10 cellular contexts compared by ENCODE assay signal in the genomic region with DNA sequence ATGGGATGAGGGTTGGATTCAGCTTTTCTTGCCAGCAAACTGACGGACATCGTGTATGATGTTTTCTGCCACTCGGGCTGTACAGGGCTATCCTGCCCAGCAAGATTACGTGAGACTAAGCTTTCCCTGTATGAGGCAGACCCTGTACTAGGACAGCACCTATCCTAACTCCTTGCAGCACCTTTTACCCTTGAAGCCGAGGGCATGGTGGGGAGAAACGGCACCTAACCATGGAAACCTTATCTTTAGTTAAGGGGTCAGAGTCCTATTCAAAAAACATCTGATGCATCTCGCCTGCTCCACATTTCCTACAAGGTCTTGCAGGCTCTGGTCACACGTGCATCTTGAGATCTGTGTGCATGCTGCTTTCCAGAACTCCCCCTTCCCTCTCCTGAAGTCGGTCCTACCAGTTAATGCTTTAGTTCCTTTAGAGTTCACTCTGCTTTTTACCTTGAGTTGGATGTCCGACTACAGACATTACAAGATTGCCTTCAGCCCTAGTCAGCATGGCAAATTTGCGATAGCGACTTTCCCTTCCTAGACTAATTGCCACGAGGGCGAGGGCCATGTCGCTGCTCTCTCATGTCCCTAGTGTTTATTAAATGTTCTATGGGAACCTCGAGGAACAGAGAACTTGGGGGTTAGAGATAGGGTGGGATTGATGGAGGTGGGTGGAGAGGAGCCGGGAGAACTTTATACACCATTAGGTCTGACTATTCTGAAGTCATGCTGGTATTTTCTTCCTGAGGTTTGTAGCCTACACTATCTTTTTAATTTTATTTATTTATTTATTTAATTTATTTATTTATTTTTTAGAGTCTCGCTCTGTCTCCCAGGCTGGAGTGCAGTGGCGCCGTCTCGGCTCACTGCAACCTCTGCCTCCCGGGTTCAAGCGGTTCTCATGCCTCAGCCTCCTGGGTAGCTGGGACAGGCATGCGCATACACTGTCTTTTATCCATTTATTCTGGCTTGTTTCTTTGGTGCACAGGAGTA. TPM values are rescaled to one million over a fixed set of nuclear protein-coding genes. Genes with fewer than 3 reads are reported as not detected.
DNase-seq lines count a peak whose midpoint lies in the region; ATAC-seq and TF ChIP-seq lines count a peak whose summit lies in the region.
"Had no signal": no experiment of that assay in that cellular context is flagged by ENCODE, and none has a peak within 500 bp of the region (broad histone marks: within the 10 kb centered on the region; RNA-seq: fewer than 3 reads in every experiment).

No MANE protein-coding gene starts in this region.

- TF ChIP-seq CTCF in GM12865 (IDR thresholded peaks at IDR 0.05; ENCODE audit: insufficient read depth, low read depth, low read length, missing control alignments) (no peak), endodermal cell (conservative IDR thresholded peaks at IDR 0.05) (no peak)

- no peak overlapping the region for H3K4me3 Mint-ChIP-seq in endodermal cell
- peak overlapping the region in 1 of 2 donors; percentile 71 for H3K4me3 Mint-ChIP-seq in effector memory CD8-positive, alpha-beta T cell

- H3K4me3 ChIP-seq in BLaER1: no peak overlapping the region
- no peak overlapping the region for H3K4me3 ChIP-seq in GM12865 (ENCODE audit: low read depth, low read length)
- H3K4me3 ChIP-seq in endodermal cell (ENCODE audit: low read length): no peak overlapping the region
- H3K4me3 ChIP-seq: gastrocnemius medialis had no signal

- no peak overlapping the region for H3K9ac ChIP-seq in BLaER1
- no peak overlapping the region for H3K9ac ChIP-seq in endodermal cell (ENCODE audit: extremely low read depth, low read length, poor library complexity, severe bottlenecking)

- no peak overlapping the region for H3K27ac ChIP-seq in BLaER1
- H3K27ac ChIP-seq in endodermal cell (ENCODE audit: low read depth, low read length): no peak overlapping the region
- H3K27ac ChIP-seq: gastrocnemius medialis had no signal

- peak overlapping the region; percentile 28 for H3K27ac Mint-ChIP-seq in endodermal cell
- peak overlapping the region in 1 of 2 donors; percentile 52 for H3K27ac Mint-ChIP-seq in effector memory CD8-positive, alpha-beta T cell

- ATAC-seq in left lobe of liver (no peak), GM19328 (IDR thresholded peaks at IDR 0.05; ENCODE audit: unreplicated experiment) (no peak)
- ATAC-seq in effector memory CD8-positive, alpha-beta T cell (replicated peaks): no peak
- ATAC-seq: gastrocnemius medialis had no signal

- no peaks in the 10 kb centered on the region for H3K9me3 Mint-ChIP-seq in endodermal cell
- H3K9me3 Mint-ChIP-seq in effector memory CD8-positive, alpha-beta T cell: no peaks in the 10 kb centered on the region

- H3K4me1 ChIP-seq in BLaER1: peaks cover 75% of the 10 kb centered on the region
- H3K4me1 ChIP-seq in endodermal cell (ENCODE audit: control insufficient read depth, insufficient read depth, low read length): no peaks in the 10 kb centered on the region

- WGBS in endodermal cell (ENCODE audit: insufficient coverage in 1 of 2, insufficient read length in 1 of 2), 2 experiments: 86 to 87% methylated on average over 17 to 24 of the region's 24 CpGs

- peaks cover 62% of the 10 kb centered on the region for H4K20me1 ChIP-seq in BLaER1

- H3K36me3 Mint-ChIP-seq in endodermal cell (ENCODE audit: low read depth): peaks cover 35% of the 10 kb centered on the region
- peaks cover 43% of the 10 kb centered on the region for H3K36me3 Mint-ChIP-seq in effector memory CD8-positive, alpha-beta T cell (ENCODE audit: insufficient read depth)

- DNase-seq in GM12865 (ENCODE audit: low read depth): peak; percentile 38
- DNase-seq in NCI-H69 (lab: John Stamatoyannopoulos, UW): peak; percentile 46
- DNase-seq in endodermal cell: peak; percentile 69
- DNase-seq in OCI-M2 (lab: John Stamatoyannopoulos, UW; ENCODE audit: unreplicated experiment): no peak
- DNase-seq in left lobe of liver (ENCODE audit: low spot score): no peak
- DNase-seq in effector memory CD8-positive, alpha-beta T cell: no peak
- DNase-seq: gastrocnemius medialis, SHP77 had no signal

- H3K4me1 Mint-ChIP-seq in endodermal cell: peaks cover 28% of the 10 kb centered on the region
- H3K4me1 Mint-ChIP-seq in effector memory CD8-positive, alpha-beta T cell (ENCODE audit: low read depth in 2 of 2): peaks cover 24 to 48% of the 10 kb centered on the region in 2 donors

- H3K27me3 ChIP-seq in BLaER1 (no peaks in the 10 kb centered on the region), endodermal cell (ENCODE audit: control insufficient read depth, insufficient read depth, low read length, poor library complexity, severe bottlenecking) (no peaks in the 10 kb centered on the region)
- H3K27me3 ChIP-seq: gastrocnemius medialis had no signal

- peak overlapping the region; percentile 58 for H3K4me2 ChIP-seq in BLaER1

- H3K9me3 ChIP-seq in BLaER1 (no peaks in the 10 kb centered on the region), endodermal cell (ENCODE audit: control insufficient read depth, low read length) (no peaks in the 10 kb centered on the region)
- H3K9me3 ChIP-seq: gastrocnemius medialis had no signal

- H3K36me3 ChIP-seq in BLaER1: peaks cover 43% of the 10 kb centered on the region
- H3K36me3 ChIP-seq in endodermal cell (ENCODE audit: control insufficient read depth, insufficient read depth, low read length): peaks cover 43% of the 10 kb centered on the region

- H3K27me3 Mint-ChIP-seq in endodermal cell (ENCODE audit: insufficient read depth): no peaks in the 10 kb centered on the region
- H3K27me3 Mint-ChIP-seq in effector memory CD8-positive, alpha-beta T cell: no peaks in the 10 kb centered on the region

RNA-seq across cellular contexts. Expression of a gene that starts 6.6 kb away (rescaled TPM):
- 1,000 to 10,000 TPM; 1,323 to 1,383 TPM for total RNA-seq in endodermal cell
- polyA plus RNA-seq in endodermal cell (2013, experiment 1 of 2): 1,001 TPM
- polyA plus RNA-seq in endodermal cell (2013, experiment 2 of 2): 946 TPM
- total RNA-seq in left lobe of liver: 140 TPM

RNA-seq across cellular contexts. Expression of a gene that starts 39.4 kb away (rescaled TPM):
- 10 to 100 TPM; 18.2 to 20.2 TPM for total RNA-seq in endodermal cell
- 32.8 TPM for polyA plus RNA-seq in endodermal cell (2013, experiment 1 of 2)
- 31.3 TPM for polyA plus RNA-seq in endodermal cell (2013, experiment 2 of 2)
- total RNA-seq in left lobe of liver: 8.1 TPM

Comparison
In these comparisons a context has a peak if more than half of its experiments do, and no peak if none do; other contexts are left out.
1. DNase-seq: peak in GM12865 (single experiment), NCI-H69 (single experiment) and endodermal cell (single experiment); none in OCI-M2 (single experiment), left lobe of liver (single experiment) and effector memory CD8-positive, alpha-beta T cell (0 of 3).